In genomic region chr6:13181398-13181797, GRCh38 we compare ENCODE assay signal across 22 cellular contexts.
"Had no signal": no experiment of that assay in that cellular context is flagged by ENCODE, and none has a peak within 500 bp of the region (broad histone marks: within the 10 kb centered on the region; RNA-seq: fewer than 3 reads in every experiment).

No MANE protein-coding gene starts in this region.

- H3K27ac ChIP-seq: body of pancreas, gastroesophageal sphincter, left ventricle myocardium inferior, psoas muscle, stomach, testis, upper lobe of right lung had no signal

- H3K36me3 ChIP-seq: gastroesophageal sphincter, upper lobe of right lung had no signal

- DNase-seq: activated CD4-positive, alpha-beta T cell treated with anti-CD3 and anti-CD28 coated beads, Interleukin-2, amount 50 U/mL, for 48 hours; activated CD8-positive, alpha-beta memory T cell treated with anti-CD3 and anti-CD28 coated beads, Interleukin-2, amount 10 ng/mL, durations not matched to agents 7 days and 5 days; activated naive CD4-positive, alpha-beta T cell treated with anti-CD3 and anti-CD28 coated beads, Interleukin-2, amount 10 ng/mL, durations not matched to agents 7 days and 5 days; activated T-cell treated with anti-CD3 and anti-CD28 coated beads, Interleukin-2, amount 50 U/mL, for 1 hour; body of pancreas; endodermal cell; hippocampal formation; kidney; left ventricle myocardium inferior; mucosa of descending colon; naive thymus-derived CD4-positive, alpha-beta T cell; nucleus accumbens; psoas muscle; stimulated activated CD4-positive, alpha-beta T cell treated with anti-CD3 and anti-CD28 coated beads, Interleukin-1b, Interleukin-23, amount 100 ng/mL, for 48 hours; stomach; T-helper 1 cell; T1000; testis; upper lobe of right lung had no signal

- H3K9me3 Mint-ChIP-seq: activated naive CD4-positive, alpha-beta T cell treated with anti-CD3 and anti-CD28 coated beads, Interleukin-2, amount 10 ng/mL, durations not matched to agents 7 days and 5 days; dendritic cell treated with granulocyte-macrophage colony-stimulating factor and Interleukin-4, amounts not matched to agents 40 ng/mL and 50 ng/mL, for 4 days; endodermal cell; memory B cell; naive thymus-derived CD4-positive, alpha-beta T cell had no signal

- H3K27me3 ChIP-seq: body of pancreas, gastroesophageal sphincter, stomach, testis, upper lobe of right lung had no signal

- FAIRE-seq: kidney had no signal

- H3K27ac Mint-ChIP-seq: activated CD8-positive, alpha-beta memory T cell treated with anti-CD3 and anti-CD28 coated beads, Interleukin-2, amount 10 ng/mL, durations not matched to agents 7 days and 5 days; activated naive CD4-positive, alpha-beta T cell treated with anti-CD3 and anti-CD28 coated beads, Interleukin-2, amount 10 ng/mL, durations not matched to agents 7 days and 5 days; dendritic cell treated with granulocyte-macrophage colony-stimulating factor and Interleukin-4, amounts not matched to agents 40 ng/mL and 50 ng/mL, for 4 days; endodermal cell; memory B cell; naive thymus-derived CD4-positive, alpha-beta T cell had no signal

- H3K36me3 Mint-ChIP-seq: activated CD8-positive, alpha-beta memory T cell treated with anti-CD3 and anti-CD28 coated beads, Interleukin-2, amount 10 ng/mL, durations not matched to agents 7 days and 5 days; activated naive CD4-positive, alpha-beta T cell treated with anti-CD3 and anti-CD28 coated beads, Interleukin-2, amount 10 ng/mL, durations not matched to agents 7 days and 5 days; memory B cell had no signal

- ATAC-seq: activated CD8-positive, alpha-beta memory T cell treated with anti-CD3 and anti-CD28 coated beads, Interleukin-2, amount 10 ng/mL, durations not matched to agents 7 days and 5 days; body of pancreas; gastroesophageal sphincter; mucosa of descending colon; naive thymus-derived CD4-positive, alpha-beta T cell; psoas muscle; upper lobe of right lung had no signal

- H3K4me3 ChIP-seq: body of pancreas, gastroesophageal sphincter, left ventricle myocardium inferior, mucosa of descending colon, psoas muscle, stomach, testis, upper lobe of right lung had no signal

- H3K27me3 Mint-ChIP-seq: dendritic cell treated with granulocyte-macrophage colony-stimulating factor and Interleukin-4, amounts not matched to agents 40 ng/mL and 50 ng/mL, for 4 days had no signal

- H3K4me1 ChIP-seq: body of pancreas, gastroesophageal sphincter, psoas muscle, stomach, testis had no signal

- H3K9me3 ChIP-seq: body of pancreas, gastroesophageal sphincter, left ventricle myocardium inferior, mucosa of descending colon, psoas muscle, stomach, testis, upper lobe of right lung had no signal

- H3K4me3 Mint-ChIP-seq: activated CD8-positive, alpha-beta memory T cell treated with anti-CD3 and anti-CD28 coated beads, Interleukin-2, amount 10 ng/mL, durations not matched to agents 7 days and 5 days; activated naive CD4-positive, alpha-beta T cell treated with anti-CD3 and anti-CD28 coated beads, Interleukin-2, amount 10 ng/mL, durations not matched to agents 7 days and 5 days; dendritic cell treated with granulocyte-macrophage colony-stimulating factor and Interleukin-4, amounts not matched to agents 40 ng/mL and 50 ng/mL, for 4 days; endodermal cell; memory B cell; naive thymus-derived CD4-positive, alpha-beta T cell had no signal
